Comparison of ENCODE assay signal across 21 cellular contexts in genomic region chr10:113534428-113534827, GRCh38. TPM values are rescaled to one million over a fixed set of nuclear protein-coding genes. Genes with fewer than 3 reads are reported as not detected.
"Had no signal": no experiment of that assay in that cellular context is flagged by ENCODE, and none has a peak within 500 bp of the region (broad histone marks: within the 10 kb centered on the region; RNA-seq: fewer than 3 reads in every experiment).

No MANE protein-coding gene starts in this region.

- H3K36me3 ChIP-seq: colonic mucosa, left lung, ovary, stomach, upper lobe of right lung had no signal

- H3K27ac ChIP-seq: body of pancreas, colonic mucosa, hepatocyte, left lung, ovary, stomach, testis, upper lobe of right lung had no signal

- H3K9me3 Mint-ChIP-seq: activated B cell treated with CpG ODN at 0.5 μM for 24 hours; activated CD4-positive, alpha-beta T cell treated with anti-CD3 and anti-CD28 coated beads, Interleukin-2, amount 10 ng/mL, durations not matched to agents 24 days and 14 days; activated T-cell treated with anti-CD3 and anti-CD28 coated beads, Interleukin-2, amount 50 U/mL, for 24 hours had no signal

- H3K27ac Mint-ChIP-seq: activated B cell treated with CpG ODN at 0.5 μM for 24 hours; activated CD4-positive, alpha-beta T cell treated with anti-CD3 and anti-CD28 coated beads, Interleukin-2, amount 10 ng/mL, durations not matched to agents 24 days and 14 days; activated T-cell treated with anti-CD3 and anti-CD28 coated beads, Interleukin-2, amount 50 U/mL, for 24 hours; naive B cell had no signal

- DNase-seq: activated B cell treated with CpG ODN at 0.5 μM for 24 hours; activated CD4-positive, alpha-beta T cell treated with anti-CD3 and anti-CD28 coated beads, Interleukin-2, amount 10 ng/mL, durations not matched to agents 24 days and 14 days; activated T-cell treated with anti-CD3 and anti-CD28 coated beads, Interleukin-2, amount 50 U/mL, for 24 hours; amygdala; body of pancreas; central memory CD4-positive, alpha-beta T cell; colonic mucosa; left lung; mammary epithelial cell; naive B cell; ovary; stimulated activated CD4-positive, alpha-beta T cell treated with anti-CD3 and anti-CD28 coated beads, Interleukin-1b, Interleukin-23, amount 100 ng/mL, for 48 hours; stomach; T-helper 1 cell; testis; upper lobe of right lung had no signal

- H3K4me2 ChIP-seq: hepatocyte had no signal

- H3K36me3 Mint-ChIP-seq: activated naive CD4-positive, alpha-beta T cell treated with anti-CD3 and anti-CD28 coated beads, Interleukin-2, amount 50 U/mL, for 72 hours; naive B cell had no signal

- H3K4me3 ChIP-seq: body of pancreas, colonic mucosa, hepatocyte, left lung, ovary, stomach, testis, upper lobe of right lung had no signal

- H3K79me2 ChIP-seq: hepatocyte had no signal

- H2AFZ ChIP-seq: hepatocyte had no signal

- H3K9me3 ChIP-seq: body of pancreas, colonic mucosa, left lung, ovary, stomach, testis, upper lobe of right lung had no signal

- H3K27me3 ChIP-seq: body of pancreas, colonic mucosa, hepatocyte, left lung, ovary, testis, upper lobe of right lung had no signal

- H3K4me3 Mint-ChIP-seq: activated B cell treated with CpG ODN at 0.5 μM for 24 hours; activated CD4-positive, alpha-beta T cell treated with anti-CD3 and anti-CD28 coated beads, Interleukin-2, amount 10 ng/mL, durations not matched to agents 24 days and 14 days; activated T-cell treated with anti-CD3 and anti-CD28 coated beads, Interleukin-2, amount 50 U/mL, for 24 hours had no signal

- H3K4me1 Mint-ChIP-seq: activated B cell treated with CpG ODN at 0.5 μM for 24 hours; activated CD4-positive, alpha-beta T cell treated with anti-CD3 and anti-CD28 coated beads, Interleukin-2, amount 10 ng/mL, durations not matched to agents 24 days and 14 days; naive B cell had no signal

- H3K4me1 ChIP-seq: colonic mucosa, left lung, testis, upper lobe of right lung had no signal

- ATAC-seq: activated naive CD4-positive, alpha-beta T cell treated with anti-CD3 and anti-CD28 coated beads, Interleukin-2, amount 50 U/mL, for 72 hours; body of pancreas; esophagus mucosa; left lung; upper lobe of right lung had no signal

RNA-seq across cellular contexts. Expression of gene HABP2, which starts 18.4 kb away (rescaled TPM):
- total RNA-seq: activated B cell treated with CpG ODN at 0.5 μM for 24 hours; activated CD4-positive, alpha-beta T cell treated with anti-CD3 and anti-CD28 coated beads, Interleukin-2, amount 10 ng/mL, durations not matched to agents 24 days and 14 days; activated naive CD4-positive, alpha-beta T cell treated with anti-CD3 and anti-CD28 coated beads, Interleukin-2, amount 50 U/mL, for 72 hours; mammary epithelial cell; mononuclear cell; pulmonary artery endothelial cell had no signal
